ENCODE assay signal across 1 cellular context in the genomic region with DNA sequence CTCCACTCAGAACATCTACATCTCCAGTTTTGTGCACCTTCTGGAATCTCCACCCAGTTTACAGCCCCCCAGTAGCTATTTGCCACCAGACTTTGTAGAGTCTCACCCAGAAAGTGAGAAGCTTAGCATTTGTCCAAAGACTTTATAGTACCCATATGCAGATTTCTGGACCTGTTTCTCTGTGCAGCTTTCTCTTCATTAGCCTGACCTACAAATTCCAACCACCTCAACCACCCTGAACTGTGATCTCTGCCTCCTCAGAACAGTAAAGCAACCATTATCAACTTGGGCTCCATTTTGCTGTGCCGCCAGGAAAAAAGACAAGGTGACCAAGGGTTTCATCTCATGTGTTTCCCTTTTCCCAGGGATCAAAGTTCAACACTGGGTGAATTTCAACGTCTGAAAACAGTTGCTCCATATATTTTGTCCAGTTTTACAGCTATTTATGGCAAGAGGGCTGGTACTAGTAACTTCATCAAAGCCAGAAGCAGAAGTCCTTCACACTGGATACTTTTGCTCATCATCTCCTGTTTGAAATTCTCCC.
TF ChIP-seq lines count a peak whose summit lies in the region.

No MANE protein-coding gene starts in this region.

TF ChIP-seq in HepG2, 621 proteins besides CTCF, POLR2A, EP300 and RAD21:
- TF ChIP-seq ZBTB38 (CRISPR knock-in tag; IDR thresholded peaks at IDR 0.05) (no peak), ZNF367 (CRISPR knock-in tag; IDR thresholded peaks at IDR 0.05; ENCODE audit: borderline replicate concordance) (no peak), ZNF614 (CRISPR knock-in tag; IDR thresholded peaks at IDR 0.05; ENCODE audit: borderline replicate concordance) (no peak), ZNF644 (CRISPR knock-in tag; IDR thresholded peaks at IDR 0.05; ENCODE audit: low read depth) (peak; percentile 87), ZNF101 (CRISPR knock-in tag; IDR thresholded peaks at IDR 0.05; ENCODE audit: borderline replicate concordance, low read depth) (no peak), HNF4A (CRISPR knock-in tag; IDR thresholded peaks at IDR 0.05) (peak; percentile 63), SRF (IDR thresholded peaks at IDR 0.05; ENCODE audit: low read depth, low read length) (no peak), RNF2 (conservative IDR thresholded peaks at IDR 0.05; ENCODE audit: low read depth) (no peak), ZNF556 (CRISPR knock-in tag; IDR thresholded peaks at IDR 0.05; ENCODE audit: borderline replicate concordance) (no peak), ZFP36L2 (CRISPR knock-in tag; IDR thresholded peaks at IDR 0.05) (no peak), ZBTB14 (CRISPR knock-in tag; IDR thresholded peaks at IDR 0.05) (no peak), ELF3 (CRISPR knock-in tag; IDR thresholded peaks at IDR 0.05) (no peak), ADNP (CRISPR knock-in tag; IDR thresholded peaks at IDR 0.05) (no peak), HMG20A (CRISPR knock-in tag; IDR thresholded peaks at IDR 0.05; ENCODE audit: borderline replicate concordance) (no peak), ZMYM3 (CRISPR knock-in tag; IDR thresholded peaks at IDR 0.05) (0 out of 2 replicates have a peak, but pooled peaks have one; percentile 13), ZNF12 (CRISPR knock-in tag; IDR thresholded peaks at IDR 0.05) (peak; percentile 95)
- TF ChIP-seq, protein P1, sequence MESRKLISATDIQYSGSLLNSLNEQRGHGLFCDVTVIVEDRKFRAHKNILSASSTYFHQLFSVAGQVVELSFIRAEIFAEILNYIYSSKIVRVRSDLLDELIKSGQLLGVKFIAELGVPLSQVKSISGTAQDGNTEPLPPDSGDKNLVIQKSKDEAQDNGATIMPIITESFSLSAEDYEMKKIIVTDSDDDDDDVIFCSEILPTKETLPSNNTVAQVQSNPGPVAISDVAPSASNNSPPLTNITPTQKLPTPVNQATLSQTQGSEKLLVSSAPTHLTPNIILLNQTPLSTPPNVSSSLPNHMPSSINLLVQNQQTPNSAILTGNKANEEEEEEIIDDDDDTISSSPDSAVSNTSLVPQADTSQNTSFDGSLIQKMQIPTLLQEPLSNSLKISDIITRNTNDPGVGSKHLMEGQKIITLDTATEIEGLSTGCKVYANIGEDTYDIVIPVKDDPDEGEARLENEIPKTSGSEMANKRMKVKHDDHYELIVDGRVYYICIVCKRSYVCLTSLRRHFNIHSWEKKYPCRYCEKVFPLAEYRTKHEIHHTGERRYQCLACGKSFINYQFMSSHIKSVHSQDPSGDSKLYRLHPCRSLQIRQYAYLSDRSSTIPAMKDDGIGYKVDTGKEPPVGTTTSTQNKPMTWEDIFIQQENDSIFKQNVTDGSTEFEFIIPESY (CRISPR knock-in tag; IDR thresholded peaks at IDR 0.05): peak; percentile 8; the same call in 1 of the 2 replicates
- TF ChIP-seq, protein P2, sequence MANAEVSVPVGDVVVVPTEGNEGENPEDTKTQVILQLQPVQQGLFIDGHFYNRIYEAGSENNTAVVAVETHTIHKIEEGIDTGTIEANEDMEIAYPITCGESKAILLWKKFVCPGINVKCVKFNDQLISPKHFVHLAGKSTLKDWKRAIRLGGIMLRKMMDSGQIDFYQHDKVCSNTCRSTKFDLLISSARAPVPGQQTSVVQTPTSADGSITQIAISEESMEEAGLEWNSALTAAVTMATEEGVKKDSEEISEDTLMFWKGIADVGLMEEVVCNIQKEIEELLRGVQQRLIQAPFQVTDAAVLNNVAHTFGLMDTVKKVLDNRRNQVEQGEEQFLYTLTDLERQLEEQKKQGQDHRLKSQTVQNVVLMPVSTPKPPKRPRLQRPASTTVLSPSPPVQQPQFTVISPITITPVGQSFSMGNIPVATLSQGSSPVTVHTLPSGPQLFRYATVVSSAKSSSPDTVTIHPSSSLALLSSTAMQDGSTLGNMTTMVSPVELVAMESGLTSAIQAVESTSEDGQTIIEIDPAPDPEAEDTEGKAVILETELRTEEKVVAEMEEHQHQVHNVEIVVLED (CRISPR knock-in tag; IDR thresholded peaks at IDR 0.05; ENCODE audit: borderline replicate concordance): no peak
TF ChIP-seq in HepG2: peak in this region for 5.
